Comparison of ENCODE assay signal across 11 cellular contexts in genomic region chr14:31263485-31264133, GRCh38. TPM values are rescaled to one million over a fixed set of nuclear protein-coding genes. Genes with fewer than 3 reads are reported as not detected.
DNase-seq lines count a peak whose midpoint lies in the region; ATAC-seq, FAIRE-seq and TF ChIP-seq lines count a peak whose summit lies in the region.
"Had no signal": no experiment of that assay in that cellular context is flagged by ENCODE, and none has a peak within 500 bp of the region (broad histone marks: within the 10 kb centered on the region; RNA-seq: fewer than 3 reads in every experiment).

No MANE protein-coding gene starts in this region.

- TF ChIP-seq EP300 in A549 (IDR thresholded peaks at IDR 0.05) = peak in 1 of 2 experiments; percentile 30; a peak in 1 of 5 replicates

- H3K27ac ChIP-seq in A549 = peak overlapping the region; percentile 27 to 73; a peak in 5 of 6 replicates
- H3K27ac ChIP-seq in esophagus (ENCODE audit: low read depth in 2 of 2, low read length in 1 of 2) = peak overlapping the region; percentile 79 to 95

- no peaks in the 10 kb centered on the region for H3K36me3 ChIP-seq in esophagus (ENCODE audit: control insufficient read depth in 2 of 2, insufficient read depth in 2 of 2, low read length in 1 of 2)
- H3K36me3 ChIP-seq: BLaER1 treated with 17β-estradiol and CSF1 and Interleukin-3, amounts not matched to agents 10 nM and 100 nM had no signal

- 46% methylated on average over 2 of the region's 2 CpGs for WGBS in A549 (ENCODE audit: missing lambda C conversion rate)
- 43 to 62% methylated on average over 2 of the region's 2 CpGs for WGBS in esophagus, 2 donors

- peak; percentile 57 to 77 for DNase-seq in A549 (ENCODE audit: low read depth in 1 of 2, low spot score in 1 of 2)
- DNase-seq in NCI-H446 treated with DMSO at 0.1 percent for 48 hours (lab: John Stamatoyannopoulos, UW) = peak; percentile 93
- peak; percentile 3 for DNase-seq in midbrain (lab: John Stamatoyannopoulos, UW)
- no peak for DNase-seq in NCI-H1092 treated with DMSO at 0.1 percent for 48 hours (lab: John Stamatoyannopoulos, UW)
- DNase-seq in stimulated activated CD8-positive, alpha-beta memory T cell treated with anti-CD3 and anti-CD28 coated beads, Interleukin-4, amount 100 ng/mL, for 48 hours = no peak
- DNase-seq: activated effector memory CD4-positive, alpha-beta T cell treated with anti-CD3 and anti-CD28 coated beads, Interleukin-2, amount 50 U/mL, for 16 hours; NCI-H526 treated with DMSO at 0.1 percent for 48 hours had no signal

- POLR2A ChIA-PET in A549 (lab: Yijun Ruan, JAX) = interaction anchor here (0.7 to 1.9 kb wide), 4 partner anchors 34 to 157 kb away, joined by 3 to 14 read pairs (median 5); partner anchors contain the start of genes HEATR5A and HECTD1

- H3K4me2 ChIP-seq in A549 = peak overlapping the region; percentile 36

- no peaks in the 10 kb centered on the region for H3K27me3 ChIP-seq in esophagus (ENCODE audit: control insufficient read depth in 1 of 2, insufficient read depth in 2 of 2, low read length in 2 of 2)
- H3K27me3 ChIP-seq: BLaER1 treated with 17β-estradiol and CSF1 and Interleukin-3, amounts not matched to agents 10 nM and 100 nM had no signal

- H3K4me1 ChIP-seq in A549 (peaks cover 35% of the 10 kb centered on the region), esophagus (ENCODE audit: control insufficient read depth in 2 of 2, insufficient read depth in 2 of 2, low read length in 1 of 2) (peaks cover 0 to 10% of the 10 kb centered on the region in 2 donors)

- no peak for TF ChIP-seq POLR2A in A549 (IDR thresholded peaks at IDR 0.05; ENCODE audit: low read length)

- no peak for TF ChIP-seq CTCF in A549 (IDR thresholded peaks at IDR 0.05)

- H3K9me3 ChIP-seq in A549 (peaks cover 6% of the 10 kb centered on the region; the same call in 1 of the 3 replicates), esophagus (ENCODE audit: control insufficient read depth in 2 of 2, insufficient read depth in 1 of 2, low read depth in 1 of 2, low read length in 1 of 2) (no peaks in the 10 kb centered on the region)

- no peak for FAIRE-seq in A549 (lab: Jason Lieb, UNC)

- CTCF ChIA-PET in A549 (lab: Yijun Ruan, JAX) = interaction anchor here (0.8 to 1.7 kb wide), 6 partner anchors 10 to 56 kb away, joined by 3 to 9 read pairs (median 4); partner anchors contain the start of gene HECTD1

- H3K4me3 ChIP-seq in A549 (no peak overlapping the region), esophagus (ENCODE audit: low read depth in 1 of 2, low read length in 2 of 2) (no peak overlapping the region)
- H3K4me3 ChIP-seq: BLaER1 treated with 17β-estradiol and CSF1 and Interleukin-3, amounts not matched to agents 10 nM and 100 nM had no signal

- TF ChIP-seq RAD21 in A549 (conservative IDR thresholded peaks at IDR 0.05 in 1 of 2, IDR thresholded peaks at IDR 0.05 in 1 of 2) = no peak

- peak; percentile 99 to 100 for ATAC-seq in A549
- no peak for ATAC-seq in GM18867 (IDR thresholded peaks at IDR 0.05; ENCODE audit: unreplicated experiment)
- no peak for ATAC-seq in GM18870 (IDR thresholded peaks at IDR 0.05; ENCODE audit: unreplicated experiment)

TF ChIP-seq in A549, 52 proteins besides CTCF, POLR2A, EP300 and RAD21:
- no peak for TF ChIP-seq FOSL2 (IDR thresholded peaks at IDR 0.05)
- peak; percentile 85 for TF ChIP-seq FOSL2 (CRISPR knock-in tag; IDR thresholded peaks at IDR 0.05)
- peak in 1 of 2 experiments; percentile 54; a peak in 2 of 5 replicates for TF ChIP-seq JUN (IDR thresholded peaks at IDR 0.05)
- TF ChIP-seq CEBPB (IDR thresholded peaks at IDR 0.05) = no peak
- TF ChIP-seq JUNB (IDR thresholded peaks at IDR 0.05) = peak; percentile 45; the same call in 1 of the 2 replicates
- no peak for TF ChIP-seq ZFP36 (IDR thresholded peaks at IDR 0.05; ENCODE audit: borderline replicate concordance, partially characterized antibody)
- TF ChIP-seq ZC3H11A (IDR thresholded peaks at IDR 0.05) = 0 out of 2 replicates have a peak, but pooled peaks have one; percentile 5
- TF ChIP-seq RCOR1 (IDR thresholded peaks at IDR 0.05; ENCODE audit: low read depth, low read length) = no peak
- TF ChIP-seq, protein P1, sequence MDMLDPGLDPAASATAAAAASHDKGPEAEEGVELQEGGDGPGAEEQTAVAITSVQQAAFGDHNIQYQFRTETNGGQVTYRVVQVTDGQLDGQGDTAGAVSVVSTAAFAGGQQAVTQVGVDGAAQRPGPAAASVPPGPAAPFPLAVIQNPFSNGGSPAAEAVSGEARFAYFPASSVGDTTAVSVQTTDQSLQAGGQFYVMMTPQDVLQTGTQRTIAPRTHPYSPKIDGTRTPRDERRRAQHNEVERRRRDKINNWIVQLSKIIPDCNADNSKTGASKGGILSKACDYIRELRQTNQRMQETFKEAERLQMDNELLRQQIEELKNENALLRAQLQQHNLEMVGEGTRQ (IDR thresholded peaks at IDR 0.05) = 0 out of 2 replicates have a peak, but pooled peaks have one; percentile 4

RNA-seq across cellular contexts. Expression of gene HECTD1, which starts 56.0 kb away (rescaled TPM):
- polyA plus RNA-seq in A549 (2011; rRNA removed) = 149 and 154 TPM in 2 replicates
- polyA plus RNA-seq in A549 (2012; cell fraction: cytosol; rRNA removed) = 29.0 and 29.7 TPM in 2 replicates
- 42.1 and 64.3 TPM in 2 replicates for polyA plus RNA-seq in A549 (2012; cell fraction: nucleus; rRNA removed)
- 58.8 to 60.9 TPM (median 60.7 TPM) in 3 replicates for polyA plus RNA-seq in A549 (2017; fragmentation: RNase III; extraction: RNeasy Plus Mini Kit Qiagen cat#74134 plus additional on column Dnase treatment)
- polyA minus RNA-seq in A549 (2011; rRNA and poly(A)+ RNA removed) = 319 and 375 TPM in 2 replicates
- polyA plus RNA-seq in esophagus = 100 to 1,000 TPM in 1 of 2 donors, 10 to 100 TPM in 1; 90.0 to 140 TPM

Comparison
In these comparisons a context has a peak if more than half of its experiments do, and no peak if none do; other contexts are left out.
1. ATAC-seq: peak in A549 (2 of 2); none in GM18867 (single experiment) and GM18870 (single experiment).
2. DNase-seq: peak in A549 (2 of 2), NCI-H446 treated with DMSO at 0.1 percent for 48 hours (single experiment) and midbrain (single experiment); none in NCI-H1092 treated with DMSO at 0.1 percent for 48 hours (single experiment) and stimulated activated CD8-positive, alpha-beta memory T cell treated with anti-CD3 and anti-CD28 coated beads, Interleukin-4, amount 100 ng/mL, for 48 hours (single experiment).